Comparison of ENCODE assay signal across 1 cellular context in the genomic region with DNA sequence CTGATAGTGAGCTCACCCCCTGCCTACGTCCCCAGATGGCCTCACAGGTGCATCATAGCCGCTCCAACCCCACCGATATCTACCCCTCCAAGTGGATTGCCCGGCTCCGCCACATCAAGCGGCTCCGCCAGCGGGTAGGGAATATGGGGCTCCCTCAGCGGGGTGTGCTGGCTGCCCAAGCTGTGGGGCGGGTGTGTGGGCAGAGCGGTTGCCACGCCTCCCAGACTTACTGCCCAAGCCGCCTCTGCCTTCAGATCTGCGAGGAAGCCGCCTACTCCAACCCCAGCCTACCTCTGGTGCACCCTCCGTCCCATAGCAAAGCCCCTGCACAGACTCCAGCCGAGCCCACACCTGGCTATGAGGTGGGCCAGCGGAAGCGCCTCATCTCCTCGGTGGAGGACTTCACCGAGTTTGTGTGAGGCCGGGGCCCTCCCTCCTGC.
TF ChIP-seq lines count a peak whose summit lies in the region.

No MANE protein-coding gene starts in this region.

TF ChIP-seq in IMR-90, 13 proteins besides CTCF, POLR2A, EP300 and RAD21 (continued from another document):
- TF ChIP-seq, protein P1, sequence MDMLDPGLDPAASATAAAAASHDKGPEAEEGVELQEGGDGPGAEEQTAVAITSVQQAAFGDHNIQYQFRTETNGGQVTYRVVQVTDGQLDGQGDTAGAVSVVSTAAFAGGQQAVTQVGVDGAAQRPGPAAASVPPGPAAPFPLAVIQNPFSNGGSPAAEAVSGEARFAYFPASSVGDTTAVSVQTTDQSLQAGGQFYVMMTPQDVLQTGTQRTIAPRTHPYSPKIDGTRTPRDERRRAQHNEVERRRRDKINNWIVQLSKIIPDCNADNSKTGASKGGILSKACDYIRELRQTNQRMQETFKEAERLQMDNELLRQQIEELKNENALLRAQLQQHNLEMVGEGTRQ (IDR thresholded peaks at IDR 0.05; ENCODE audit: low read depth, low read length): no peak
- TF ChIP-seq CEBPB (IDR thresholded peaks at IDR 0.05; ENCODE audit: low read depth, low read length) (no peak), RCOR1 (IDR thresholded peaks at IDR 0.05; ENCODE audit: insufficient replicate concordance, low read length) (no peak), NFE2L2 (IDR thresholded peaks at IDR 0.05; ENCODE audit: low read depth, low read length) (no peak), CHD1 (IDR thresholded peaks at IDR 0.05; ENCODE audit: low read depth, low read length) (no peak), MAZ (IDR thresholded peaks at IDR 0.05; ENCODE audit: borderline replicate concordance, low read depth, low read length) (no peak), MXI1 (IDR thresholded peaks at IDR 0.05; ENCODE audit: borderline replicate concordance, low read depth, low read length) (no peak), MAFK (IDR thresholded peaks at IDR 0.05; ENCODE audit: low read depth, low read length) (no peak), RFX5 (IDR thresholded peaks at IDR 0.05; ENCODE audit: low read depth, low read length) (no peak), SMC3 (IDR thresholded peaks at IDR 0.05; ENCODE audit: low read depth, low read length) (no peak), FOS (IDR thresholded peaks at IDR 0.05; ENCODE audit: low read depth, low read length) (no peak)
- TF ChIP-seq, protein P2, sequence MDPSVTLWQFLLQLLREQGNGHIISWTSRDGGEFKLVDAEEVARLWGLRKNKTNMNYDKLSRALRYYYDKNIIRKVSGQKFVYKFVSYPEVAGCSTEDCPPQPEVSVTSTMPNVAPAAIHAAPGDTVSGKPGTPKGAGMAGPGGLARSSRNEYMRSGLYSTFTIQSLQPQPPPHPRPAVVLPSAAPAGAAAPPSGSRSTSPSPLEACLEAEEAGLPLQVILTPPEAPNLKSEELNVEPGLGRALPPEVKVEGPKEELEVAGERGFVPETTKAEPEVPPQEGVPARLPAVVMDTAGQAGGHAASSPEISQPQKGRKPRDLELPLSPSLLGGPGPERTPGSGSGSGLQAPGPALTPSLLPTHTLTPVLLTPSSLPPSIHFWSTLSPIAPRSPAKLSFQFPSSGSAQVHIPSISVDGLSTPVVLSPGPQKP (IDR thresholded peaks at IDR 0.05; ENCODE audit: borderline replicate concordance, low read depth, low read length): no peak
TF ChIP-seq in IMR-90: peak in this region for 0.
